Comparison of ENCODE assay signal across 12 cellular contexts in the genomic region with DNA sequence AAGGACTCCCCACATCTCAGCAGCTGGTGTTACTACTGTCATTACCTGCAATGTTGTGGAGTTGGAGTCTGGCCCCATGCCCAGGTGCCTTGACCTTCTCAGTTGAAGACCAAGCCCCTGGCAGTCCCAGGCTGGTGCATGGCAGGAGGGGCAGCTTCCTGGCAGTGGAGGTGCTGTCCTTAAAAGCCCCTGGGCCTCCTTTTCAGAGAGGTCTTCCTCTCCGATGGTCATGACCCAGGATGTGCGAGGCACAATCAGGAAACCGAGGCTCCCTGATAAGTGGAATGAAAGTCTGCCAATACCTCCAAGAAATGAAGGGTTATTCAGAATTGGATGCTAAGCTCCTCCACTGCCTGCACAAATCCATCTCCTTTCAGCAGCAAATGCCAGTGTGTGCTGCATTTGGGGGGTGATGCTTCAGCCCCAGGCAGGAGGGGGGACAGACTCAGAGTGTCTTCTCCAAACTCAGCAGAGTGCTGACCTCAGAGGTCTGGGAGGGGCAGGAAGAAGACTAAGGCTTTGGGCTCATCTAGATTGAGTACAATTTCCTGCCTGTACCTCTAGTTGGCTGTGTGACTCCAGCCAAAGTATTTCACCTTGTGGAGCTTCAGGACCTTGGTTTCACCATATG.
DNase-seq lines count a peak whose midpoint lies in the region; ATAC-seq and TF ChIP-seq lines count a peak whose summit lies in the region.
"Had no signal": no experiment of that assay in that cellular context is flagged by ENCODE, and none has a peak within 500 bp of the region (broad histone marks: within the 10 kb centered on the region; RNA-seq: fewer than 3 reads in every experiment).

No MANE protein-coding gene starts in this region.

- no peaks in the 10 kb centered on the region for H3K27me3 ChIP-seq in left ventricle myocardium inferior (ENCODE audit: low read depth)
- H3K27me3 ChIP-seq: tibial artery had no signal

- H3K9me3 Mint-ChIP-seq in activated naive CD4-positive, alpha-beta T cell treated with anti-CD3 and anti-CD28 coated beads for 36 hours, result no peaks in the 10 kb centered on the region
- H3K9me3 Mint-ChIP-seq in stimulated activated effector memory CD8-positive, alpha-beta T cell treated with anti-CD3 and anti-CD28 coated beads, Interleukin-12 subunit alpha, Interleukin-12 subunit beta, amount 100 ng/mL, for 72 hours, result no peaks in the 10 kb centered on the region

- no peak for DNase-seq in left ventricle myocardium inferior
- no peak for DNase-seq in cardiac septum (ENCODE audit: low spot score)
- DNase-seq in activated naive CD4-positive, alpha-beta T cell treated with anti-CD3 and anti-CD28 coated beads for 36 hours, result peak; percentile 55
- DNase-seq in stimulated activated effector memory CD8-positive, alpha-beta T cell treated with anti-CD3 and anti-CD28 coated beads, Interleukin-12 subunit alpha, Interleukin-12 subunit beta, amount 100 ng/mL, for 72 hours (ENCODE audit: low spot score in 2 of 2), result peak in 1 of 2 donors; percentile 70
- no peak for DNase-seq in GM19238 (ENCODE audit: insufficient read length, low spot score)
- DNase-seq in left colon, result no peak
- DNase-seq in NAMALWA (ENCODE audit: low spot score), result no peak
- DNase-seq: NCI-H510A; stimulated activated CD4-positive, alpha-beta T cell treated with anti-CD3 and anti-CD28 coated beads, Interleukin-2, amount 100 ng/mL, for 48 hours had no signal

- intact Hi-C loops in left ventricle myocardium inferior (cut with micrococcal nuclease) (no loop called here), cardiac septum (cut with DNase I) (no loop called here), left colon (cut with DNase I, micrococcal nuclease) (no loop called here)
- intact Hi-C loops in activated naive CD4-positive, alpha-beta T cell treated with anti-CD3 and anti-CD28 coated beads for 36 hours (cut with micrococcal nuclease), result loop anchor here (5.0 kb wide), 6 partner anchors 80 to 515 kb away; no protein-coding TSS in a partner anchor

- peaks cover 1% of the 10 kb centered on the region for H3K36me3 Mint-ChIP-seq in activated naive CD4-positive, alpha-beta T cell treated with anti-CD3 and anti-CD28 coated beads for 36 hours (ENCODE audit: low read depth)
- H3K36me3 Mint-ChIP-seq in stimulated activated effector memory CD8-positive, alpha-beta T cell treated with anti-CD3 and anti-CD28 coated beads, Interleukin-12 subunit alpha, Interleukin-12 subunit beta, amount 100 ng/mL, for 72 hours, result peaks cover 11% of the 10 kb centered on the region

- no peaks in the 10 kb centered on the region for H3K9me3 ChIP-seq in left ventricle myocardium inferior (replicated peaks)
- H3K9me3 ChIP-seq: tibial artery had no signal

- ATAC-seq in HG03439 (IDR thresholded peaks at IDR 0.05; ENCODE audit: unreplicated experiment) (peak; percentile 5), left colon (no peak)
- peak; percentile 56 for ATAC-seq in stimulated activated effector memory CD8-positive, alpha-beta T cell treated with anti-CD3 and anti-CD28 coated beads, Interleukin-12 subunit alpha, Interleukin-12 subunit beta, amount 100 ng/mL, for 72 hours

- H3K27me3 Mint-ChIP-seq in activated naive CD4-positive, alpha-beta T cell treated with anti-CD3 and anti-CD28 coated beads for 36 hours (ENCODE audit: low read depth), result no peaks in the 10 kb centered on the region

- no peak for TF ChIP-seq CTCF in left ventricle myocardium inferior (IDR thresholded peaks at IDR 0.05; ENCODE audit: borderline replicate concordance)

- no peak overlapping the region for H3K4me3 ChIP-seq in left ventricle myocardium inferior
- H3K4me3 ChIP-seq: tibial artery had no signal

- H3K4me1 Mint-ChIP-seq in activated naive CD4-positive, alpha-beta T cell treated with anti-CD3 and anti-CD28 coated beads for 36 hours (ENCODE audit: low read depth), result peaks cover 62% of the 10 kb centered on the region
- H3K4me1 Mint-ChIP-seq in stimulated activated effector memory CD8-positive, alpha-beta T cell treated with anti-CD3 and anti-CD28 coated beads, Interleukin-12 subunit alpha, Interleukin-12 subunit beta, amount 100 ng/mL, for 72 hours, result peaks cover 71% of the 10 kb centered on the region

- H3K4me1 ChIP-seq in left ventricle myocardium inferior, result peaks cover 100% of the 10 kb centered on the region

- H3K27ac Mint-ChIP-seq in activated naive CD4-positive, alpha-beta T cell treated with anti-CD3 and anti-CD28 coated beads for 36 hours, result no peak overlapping the region
- H3K27ac Mint-ChIP-seq in stimulated activated effector memory CD8-positive, alpha-beta T cell treated with anti-CD3 and anti-CD28 coated beads, Interleukin-12 subunit alpha, Interleukin-12 subunit beta, amount 100 ng/mL, for 72 hours, result peak overlapping the region; percentile 83

- no peak overlapping the region for H3K4me3 Mint-ChIP-seq in activated naive CD4-positive, alpha-beta T cell treated with anti-CD3 and anti-CD28 coated beads for 36 hours
- peak overlapping the region; percentile 81 for H3K4me3 Mint-ChIP-seq in stimulated activated effector memory CD8-positive, alpha-beta T cell treated with anti-CD3 and anti-CD28 coated beads, Interleukin-12 subunit alpha, Interleukin-12 subunit beta, amount 100 ng/mL, for 72 hours

- CTCF ChIA-PET in activated naive CD4-positive, alpha-beta T cell treated with anti-CD3 and anti-CD28 coated beads for 36 hours (lab: Charles Lee), result interaction anchor here (3.1 to 3.2 kb wide), 2 partner anchors 30 to 194 kb away, joined by 11 to 13 read pairs; no protein-coding TSS in a partner anchor

- no peaks in the 10 kb centered on the region for H3K36me3 ChIP-seq in left ventricle myocardium inferior

- peak overlapping the region; percentile 49 for H3K27ac ChIP-seq in left ventricle myocardium inferior (replicated peaks)
- H3K27ac ChIP-seq: C4-2B, tibial artery had no signal
